ENCODE assay signal across 21 cellular contexts in the genomic region with DNA sequence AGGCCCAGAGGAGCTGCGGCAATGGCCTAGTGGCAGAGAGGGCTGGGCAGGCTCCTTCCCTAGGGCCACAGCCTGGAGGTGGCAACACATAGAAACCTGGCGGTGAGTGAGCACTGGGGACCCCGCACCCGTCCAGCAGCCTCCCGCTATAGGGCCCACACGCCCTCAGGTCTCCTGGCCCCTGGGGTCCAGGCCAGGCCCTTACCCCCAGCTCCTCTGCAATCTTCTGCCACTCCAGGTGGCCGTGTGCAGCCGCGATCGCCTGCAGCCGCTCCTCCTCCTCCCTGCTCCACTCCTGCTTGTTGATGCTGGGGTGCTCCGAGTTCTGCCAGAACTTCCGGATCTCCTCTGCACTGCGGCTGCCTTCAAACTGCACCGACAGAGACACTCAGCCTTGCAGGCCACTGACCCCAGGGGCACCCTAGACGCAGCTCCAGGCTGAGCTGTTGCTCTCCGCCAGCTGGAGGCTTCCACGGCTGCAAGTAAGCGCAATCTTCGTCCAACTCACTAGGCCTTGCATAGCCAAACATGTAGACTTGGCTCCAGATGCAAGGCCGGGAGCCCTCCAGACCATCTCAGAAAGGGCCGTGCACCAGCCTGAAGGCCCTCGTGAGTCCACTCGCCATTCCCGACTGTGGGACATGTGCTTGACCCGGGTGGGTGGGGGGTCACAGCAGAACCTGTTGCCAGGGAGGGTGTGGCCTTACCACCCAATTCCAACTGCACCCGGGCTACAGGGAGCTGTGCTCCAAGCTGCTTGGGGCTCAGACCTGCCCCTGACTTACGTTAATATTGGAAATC.
"Had no signal": no experiment of that assay in that cellular context is flagged by ENCODE, and none has a peak within 500 bp of the region (broad histone marks: within the 10 kb centered on the region; RNA-seq: fewer than 3 reads in every experiment).

No MANE protein-coding gene starts in this region.

- H3K9ac ChIP-seq: neural progenitor cell had no signal

- H3K9me3 Mint-ChIP-seq: activated naive CD4-positive, alpha-beta T cell treated with anti-CD3 and anti-CD28 coated beads, Interleukin-2, amount 50 U/mL, for 24 hours; dendritic cell treated with granulocyte-macrophage colony-stimulating factor and Interleukin-4, amounts not matched to agents 40 ng/mL and 50 ng/mL, for 4 days; naive B cell; neural progenitor cell; stimulated activated naive CD8-positive, alpha-beta T cell treated with anti-CD3 and anti-CD28 coated beads, Interleukin-15, amount 100 ng/mL, for 72 hours; T-helper 1 cell treated with Interleukin-12 subunit alpha and Interleukin-12 subunit beta and Interleukin-4 antibody, amounts not matched to agents 30 μg/mL and 1 μg/mL, for 36 hours had no signal

- FAIRE-seq: small intestine had no signal

- H3K27me3 ChIP-seq: adrenal gland, cardiac muscle cell, gastroesophageal sphincter, heart right ventricle, neural progenitor cell, suprapubic skin had no signal

- H3K27ac Mint-ChIP-seq: dendritic cell treated with granulocyte-macrophage colony-stimulating factor and Interleukin-4, amounts not matched to agents 40 ng/mL and 50 ng/mL, for 4 days; neural progenitor cell; stimulated activated naive CD8-positive, alpha-beta T cell treated with anti-CD3 and anti-CD28 coated beads, Interleukin-15, amount 100 ng/mL, for 72 hours; T-helper 1 cell treated with Interleukin-12 subunit alpha and Interleukin-12 subunit beta and Interleukin-4 antibody, amounts not matched to agents 30 μg/mL and 1 μg/mL, for 36 hours had no signal

- H3K4me1 ChIP-seq: adrenal gland, gastroesophageal sphincter, heart right ventricle, left ventricle myocardium inferior, neural progenitor cell, psoas muscle, suprapubic skin had no signal

- H3K4me3 ChIP-seq: adrenal gland, cardiac muscle cell, gastroesophageal sphincter, heart right ventricle, left ventricle myocardium inferior, neural progenitor cell, psoas muscle, suprapubic skin had no signal

- H3K27me3 Mint-ChIP-seq: activated naive CD4-positive, alpha-beta T cell treated with anti-CD3 and anti-CD28 coated beads, Interleukin-2, amount 50 U/mL, for 24 hours; dendritic cell treated with granulocyte-macrophage colony-stimulating factor and Interleukin-4, amounts not matched to agents 40 ng/mL and 50 ng/mL, for 4 days; naive B cell; stimulated activated naive CD8-positive, alpha-beta T cell treated with anti-CD3 and anti-CD28 coated beads, Interleukin-15, amount 100 ng/mL, for 72 hours had no signal

- H3K9me3 ChIP-seq: adrenal gland, gastroesophageal sphincter, heart right ventricle, left ventricle myocardium inferior, psoas muscle, suprapubic skin had no signal

- H3K4me1 Mint-ChIP-seq: naive B cell, neural progenitor cell had no signal

- DNase-seq: activated CD4-positive, CD25-positive, alpha-beta regulatory T cell treated with anti-CD3 and anti-CD28 coated beads, Interleukin-2, amount 50 U/mL, for 72 hours; activated gamma-delta T cell; adrenal gland; effector CD8-positive, alpha-beta T cell; heart right ventricle; kidney glomerular epithelial cell; left ventricle myocardium inferior; naive B cell; small intestine; stimulated activated CD4-positive, alpha-beta T cell treated with anti-CD3 and anti-CD28 coated beads, Interleukin-15, amount 100 ng/mL, for 24 hours; stimulated activated CD4-positive, alpha-beta T cell treated with anti-CD3 and anti-CD28 coated beads, Interleukin-2, amount 100 ng/mL, for 48 hours; stimulated activated naive CD8-positive, alpha-beta T cell treated with anti-CD3 and anti-CD28 coated beads, Interleukin-15, amount 100 ng/mL, for 72 hours; trophoblast cell had no signal

- H3K4me3 Mint-ChIP-seq: activated naive CD4-positive, alpha-beta T cell treated with anti-CD3 and anti-CD28 coated beads, Interleukin-2, amount 50 U/mL, for 24 hours; dendritic cell treated with granulocyte-macrophage colony-stimulating factor and Interleukin-4, amounts not matched to agents 40 ng/mL and 50 ng/mL, for 4 days; naive B cell; neural progenitor cell; stimulated activated naive CD8-positive, alpha-beta T cell treated with anti-CD3 and anti-CD28 coated beads, Interleukin-15, amount 100 ng/mL, for 72 hours; T-helper 1 cell treated with Interleukin-12 subunit alpha and Interleukin-12 subunit beta and Interleukin-4 antibody, amounts not matched to agents 30 μg/mL and 1 μg/mL, for 36 hours had no signal

- H3K36me3 ChIP-seq: neural progenitor cell had no signal
